3 cellular contexts compared by ENCODE assay signal in the genomic region with DNA sequence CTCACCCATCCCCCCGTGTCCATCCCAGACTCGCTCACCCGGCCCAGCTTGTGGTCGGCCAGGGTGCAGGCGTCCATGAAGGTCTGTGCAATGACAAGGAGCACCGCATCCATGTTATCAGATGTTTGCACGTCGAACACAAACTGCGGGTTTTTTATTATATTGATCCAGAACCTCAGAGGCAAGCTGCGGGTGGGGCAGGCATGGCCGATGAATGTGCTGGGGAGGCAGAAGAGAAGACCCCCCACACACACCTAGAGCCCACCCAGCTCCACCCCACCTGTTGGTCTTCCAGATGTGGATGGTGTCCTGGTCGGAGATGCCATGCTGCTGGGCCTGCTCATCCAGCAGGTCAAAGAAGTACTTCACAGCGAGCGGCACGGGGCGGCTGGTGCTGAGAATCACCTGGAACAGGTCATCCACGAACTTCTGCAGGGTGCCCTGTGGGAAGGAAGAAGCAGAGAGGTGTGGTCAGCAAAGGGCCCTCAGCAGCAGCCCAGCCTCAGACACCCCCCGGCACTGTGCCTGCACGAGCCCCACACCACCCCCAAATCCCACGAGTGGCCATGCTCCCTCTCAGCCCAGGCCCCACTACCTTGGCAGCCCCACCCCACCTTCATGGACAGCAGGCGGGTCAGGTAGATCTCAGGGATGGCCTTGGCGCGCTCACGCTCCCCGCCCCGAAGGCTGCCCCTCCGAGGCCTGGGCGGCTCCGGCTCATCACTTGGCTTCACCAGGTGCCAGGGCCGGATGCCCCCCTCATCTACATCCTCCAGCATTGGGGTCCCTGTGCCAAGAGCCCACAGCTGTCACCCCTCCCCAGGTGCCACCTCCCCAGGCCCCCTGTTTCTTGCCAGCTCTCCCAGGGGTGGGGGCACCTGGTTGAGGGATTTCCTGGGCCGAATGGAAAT.
TF ChIP-seq lines count a peak whose summit lies in the region.

No MANE protein-coding gene starts in this region.

TF ChIP-seq in SK-N-SH, 30 proteins besides CTCF, POLR2A, EP300 and RAD21:
- TF ChIP-seq RCOR1 (IDR thresholded peaks at IDR 0.05; ENCODE audit: low read length) (no peak), FOSL2 (IDR thresholded peaks at IDR 0.05; ENCODE audit: borderline replicate concordance, low read depth) (no peak), YY1 (IDR thresholded peaks at IDR 0.05; ENCODE audit: low read depth) (no peak), NRF1 (IDR thresholded peaks at IDR 0.05; ENCODE audit: low read depth, low read length) (no peak), TAF1 (IDR thresholded peaks at IDR 0.05; ENCODE audit: borderline replicate concordance, low read depth, low read length) (no peak), EZH2phosphoT487 (IDR thresholded peaks at IDR 0.05; ENCODE audit: borderline replicate concordance, low read depth) (no peak), GATA2 (CRISPR knock-in tag; IDR thresholded peaks at IDR 0.05) (no peak), GABPA (IDR thresholded peaks at IDR 0.05; ENCODE audit: low read depth) (no peak), FOXJ3 (CRISPR knock-in tag; IDR thresholded peaks at IDR 0.05) (no peak), TEAD4 (IDR thresholded peaks at IDR 0.05; ENCODE audit: borderline replicate concordance, insufficient read depth) (no peak)
- TF ChIP-seq, protein P1, sequence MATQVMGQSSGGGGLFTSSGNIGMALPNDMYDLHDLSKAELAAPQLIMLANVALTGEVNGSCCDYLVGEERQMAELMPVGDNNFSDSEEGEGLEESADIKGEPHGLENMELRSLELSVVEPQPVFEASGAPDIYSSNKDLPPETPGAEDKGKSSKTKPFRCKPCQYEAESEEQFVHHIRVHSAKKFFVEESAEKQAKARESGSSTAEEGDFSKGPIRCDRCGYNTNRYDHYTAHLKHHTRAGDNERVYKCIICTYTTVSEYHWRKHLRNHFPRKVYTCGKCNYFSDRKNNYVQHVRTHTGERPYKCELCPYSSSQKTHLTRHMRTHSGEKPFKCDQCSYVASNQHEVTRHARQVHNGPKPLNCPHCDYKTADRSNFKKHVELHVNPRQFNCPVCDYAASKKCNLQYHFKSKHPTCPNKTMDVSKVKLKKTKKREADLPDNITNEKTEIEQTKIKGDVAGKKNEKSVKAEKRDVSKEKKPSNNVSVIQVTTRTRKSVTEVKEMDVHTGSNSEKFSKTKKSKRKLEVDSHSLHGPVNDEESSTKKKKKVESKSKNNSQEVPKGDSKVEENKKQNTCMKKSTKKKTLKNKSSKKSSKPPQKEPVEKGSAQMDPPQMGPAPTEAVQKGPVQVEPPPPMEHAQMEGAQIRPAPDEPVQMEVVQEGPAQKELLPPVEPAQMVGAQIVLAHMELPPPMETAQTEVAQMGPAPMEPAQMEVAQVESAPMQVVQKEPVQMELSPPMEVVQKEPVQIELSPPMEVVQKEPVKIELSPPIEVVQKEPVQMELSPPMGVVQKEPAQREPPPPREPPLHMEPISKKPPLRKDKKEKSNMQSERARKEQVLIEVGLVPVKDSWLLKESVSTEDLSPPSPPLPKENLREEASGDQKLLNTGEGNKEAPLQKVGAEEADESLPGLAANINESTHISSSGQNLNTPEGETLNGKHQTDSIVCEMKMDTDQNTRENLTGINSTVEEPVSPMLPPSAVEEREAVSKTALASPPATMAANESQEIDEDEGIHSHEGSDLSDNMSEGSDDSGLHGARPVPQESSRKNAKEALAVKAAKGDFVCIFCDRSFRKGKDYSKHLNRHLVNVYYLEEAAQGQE (IDR thresholded peaks at IDR 0.05; ENCODE audit: low read depth, low read length): no peak
- TF ChIP-seq, protein P2, sequence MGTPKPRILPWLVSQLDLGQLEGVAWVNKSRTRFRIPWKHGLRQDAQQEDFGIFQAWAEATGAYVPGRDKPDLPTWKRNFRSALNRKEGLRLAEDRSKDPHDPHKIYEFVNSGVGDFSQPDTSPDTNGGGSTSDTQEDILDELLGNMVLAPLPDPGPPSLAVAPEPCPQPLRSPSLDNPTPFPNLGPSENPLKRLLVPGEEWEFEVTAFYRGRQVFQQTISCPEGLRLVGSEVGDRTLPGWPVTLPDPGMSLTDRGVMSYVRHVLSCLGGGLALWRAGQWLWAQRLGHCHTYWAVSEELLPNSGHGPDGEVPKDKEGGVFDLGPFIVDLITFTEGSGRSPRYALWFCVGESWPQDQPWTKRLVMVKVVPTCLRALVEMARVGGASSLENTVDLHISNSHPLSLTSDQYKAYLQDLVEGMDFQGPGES (IDR thresholded peaks at IDR 0.05; ENCODE audit: low read depth, low read length): no peak
- TF ChIP-seq, protein P3, sequence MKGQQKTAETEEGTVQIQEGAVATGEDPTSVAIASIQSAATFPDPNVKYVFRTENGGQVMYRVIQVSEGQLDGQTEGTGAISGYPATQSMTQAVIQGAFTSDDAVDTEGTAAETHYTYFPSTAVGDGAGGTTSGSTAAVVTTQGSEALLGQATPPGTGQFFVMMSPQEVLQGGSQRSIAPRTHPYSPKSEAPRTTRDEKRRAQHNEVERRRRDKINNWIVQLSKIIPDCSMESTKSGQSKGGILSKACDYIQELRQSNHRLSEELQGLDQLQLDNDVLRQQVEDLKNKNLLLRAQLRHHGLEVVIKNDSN (IDR thresholded peaks at IDR 0.05; ENCODE audit: borderline replicate concordance, low read depth): no peak
TF ChIP-seq in SK-N-SH: peak in this region for 0.

TF ChIP-seq in SK-N-SH treated with all-trans-retinoic acid at 6 μM for 48 hours, 23 proteins besides CTCF, POLR2A, EP300 and RAD21:
- TF ChIP-seq RARB (CRISPR knock-in tag; IDR thresholded peaks at IDR 0.05) (no peak), GLIS3 (CRISPR knock-in tag; IDR thresholded peaks at IDR 0.05) (no peak), SNAI2 (CRISPR knock-in tag; IDR thresholded peaks at IDR 0.05) (no peak)
- TF ChIP-seq, protein P4, sequence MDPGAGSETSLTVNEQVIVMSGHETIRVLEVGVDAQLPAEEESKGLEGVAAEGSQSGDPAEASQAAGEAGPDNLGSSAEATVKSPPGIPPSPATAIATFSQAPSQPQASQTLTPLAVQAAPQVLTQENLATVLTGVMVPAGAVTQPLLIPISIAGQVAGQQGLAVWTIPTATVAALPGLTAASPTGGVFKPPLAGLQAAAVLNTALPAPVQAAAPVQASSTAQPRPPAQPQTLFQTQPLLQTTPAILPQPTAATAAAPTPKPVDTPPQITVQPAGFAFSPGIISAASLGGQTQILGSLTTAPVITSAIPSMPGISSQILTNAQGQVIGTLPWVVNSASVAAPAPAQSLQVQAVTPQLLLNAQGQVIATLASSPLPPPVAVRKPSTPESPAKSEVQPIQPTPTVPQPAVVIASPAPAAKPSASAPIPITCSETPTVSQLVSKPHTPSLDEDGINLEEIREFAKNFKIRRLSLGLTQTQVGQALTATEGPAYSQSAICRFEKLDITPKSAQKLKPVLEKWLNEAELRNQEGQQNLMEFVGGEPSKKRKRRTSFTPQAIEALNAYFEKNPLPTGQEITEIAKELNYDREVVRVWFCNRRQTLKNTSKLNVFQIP (CRISPR knock-in tag; IDR thresholded peaks at IDR 0.05; ENCODE audit: borderline replicate concordance, low read depth): no peak

TF ChIP-seq in IMR-90, 13 proteins besides CTCF, POLR2A, EP300 and RAD21:
- TF ChIP-seq RCOR1 (IDR thresholded peaks at IDR 0.05; ENCODE audit: insufficient replicate concordance, low read length) (no peak), CEBPB (IDR thresholded peaks at IDR 0.05; ENCODE audit: low read depth, low read length) (no peak), MXI1 (IDR thresholded peaks at IDR 0.05; ENCODE audit: borderline replicate concordance, low read depth, low read length) (no peak), NFE2L2 (IDR thresholded peaks at IDR 0.05; ENCODE audit: low read depth, low read length) (no peak), BHLHE40 (IDR thresholded peaks at IDR 0.05; ENCODE audit: low read depth, low read length) (no peak), MAFK (IDR thresholded peaks at IDR 0.05; ENCODE audit: low read depth, low read length) (no peak), SMC3 (IDR thresholded peaks at IDR 0.05; ENCODE audit: low read depth, low read length) (no peak), FOS (IDR thresholded peaks at IDR 0.05; ENCODE audit: low read depth, low read length) (no peak), CHD1 (IDR thresholded peaks at IDR 0.05; ENCODE audit: low read depth, low read length) (no peak), MAZ (IDR thresholded peaks at IDR 0.05; ENCODE audit: borderline replicate concordance, low read depth, low read length) (no peak), RFX5 (IDR thresholded peaks at IDR 0.05; ENCODE audit: low read depth, low read length) (no peak)
- TF ChIP-seq, protein P5, sequence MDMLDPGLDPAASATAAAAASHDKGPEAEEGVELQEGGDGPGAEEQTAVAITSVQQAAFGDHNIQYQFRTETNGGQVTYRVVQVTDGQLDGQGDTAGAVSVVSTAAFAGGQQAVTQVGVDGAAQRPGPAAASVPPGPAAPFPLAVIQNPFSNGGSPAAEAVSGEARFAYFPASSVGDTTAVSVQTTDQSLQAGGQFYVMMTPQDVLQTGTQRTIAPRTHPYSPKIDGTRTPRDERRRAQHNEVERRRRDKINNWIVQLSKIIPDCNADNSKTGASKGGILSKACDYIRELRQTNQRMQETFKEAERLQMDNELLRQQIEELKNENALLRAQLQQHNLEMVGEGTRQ (IDR thresholded peaks at IDR 0.05; ENCODE audit: low read depth, low read length): no peak
